Comparison of ENCODE assay signal across 1 cellular context in the genomic region with DNA sequence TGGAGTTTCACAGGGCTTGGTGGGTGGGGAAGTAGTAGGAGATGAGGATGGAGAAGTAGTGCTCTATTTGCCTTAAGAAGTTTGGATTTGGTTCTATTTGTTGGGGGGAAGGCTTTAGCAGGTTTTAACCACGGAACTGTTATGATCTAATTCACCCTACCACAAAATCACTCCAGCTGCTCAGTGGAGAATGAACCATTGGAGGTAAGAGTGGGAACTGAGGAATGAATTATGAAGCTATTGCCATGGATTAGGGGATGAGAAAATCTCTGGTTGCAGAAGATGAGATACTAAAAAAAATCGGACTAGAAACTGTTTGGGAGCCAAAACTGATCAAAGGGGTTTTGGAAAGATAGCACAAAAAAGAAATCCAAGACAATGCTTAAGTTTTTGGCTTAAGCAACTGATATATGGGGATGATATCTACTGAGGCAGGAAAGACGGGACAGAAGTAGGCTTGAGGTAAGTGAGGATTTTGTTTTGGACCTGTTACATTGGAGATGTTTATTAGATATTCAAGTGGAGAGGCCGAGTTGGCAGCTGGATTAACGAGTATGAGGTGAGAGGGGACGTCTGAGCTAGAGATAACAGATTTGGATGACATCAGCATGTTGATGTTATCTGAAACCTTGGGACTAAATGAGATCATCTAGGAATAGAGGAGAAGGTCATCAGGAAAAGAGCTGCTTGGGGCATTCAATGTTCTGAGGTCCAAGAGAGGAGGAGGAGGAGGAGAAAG.
TF ChIP-seq lines count a peak whose summit lies in the region.

No MANE protein-coding gene starts in this region.

TF ChIP-seq in HEK293, 187 proteins besides CTCF, POLR2A, EP300 and RAD21 (continued from another document and continues in another):
- TF ChIP-seq ZNF266 (tag by site-specific recombination; IDR thresholded peaks at IDR 0.05; ENCODE audit: low read depth), result no peak
- peak; percentile 74 for TF ChIP-seq ZBTB17 (tag by site-specific recombination; IDR thresholded peaks at IDR 0.05)
- TF ChIP-seq ZNF211 (tag by site-specific recombination; IDR thresholded peaks at IDR 0.05; ENCODE audit: low read depth), result no peak
- TF ChIP-seq OVOL3 (tag by site-specific recombination; IDR thresholded peaks at IDR 0.05), result peak; percentile 84; the same call in 1 of the 2 replicates
- TF ChIP-seq, protein P1, sequence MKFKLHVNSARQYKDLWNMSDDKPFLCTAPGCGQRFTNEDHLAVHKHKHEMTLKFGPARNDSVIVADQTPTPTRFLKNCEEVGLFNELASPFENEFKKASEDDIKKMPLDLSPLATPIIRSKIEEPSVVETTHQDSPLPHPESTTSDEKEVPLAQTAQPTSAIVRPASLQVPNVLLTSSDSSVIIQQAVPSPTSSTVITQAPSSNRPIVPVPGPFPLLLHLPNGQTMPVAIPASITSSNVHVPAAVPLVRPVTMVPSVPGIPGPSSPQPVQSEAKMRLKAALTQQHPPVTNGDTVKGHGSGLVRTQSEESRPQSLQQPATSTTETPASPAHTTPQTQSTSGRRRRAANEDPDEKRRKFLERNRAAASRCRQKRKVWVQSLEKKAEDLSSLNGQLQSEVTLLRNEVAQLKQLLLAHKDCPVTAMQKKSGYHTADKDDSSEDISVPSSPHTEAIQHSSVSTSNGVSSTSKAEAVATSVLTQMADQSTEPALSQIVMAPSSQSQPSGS (tag by site-specific recombination; IDR thresholded peaks at IDR 0.05; ENCODE audit: low read depth), result peak; percentile 94
- TF ChIP-seq ZNF660 (tag by site-specific recombination; IDR thresholded peaks at IDR 0.05), result peak; percentile 81
- TF ChIP-seq ZFP69B (tag by site-specific recombination; IDR thresholded peaks at IDR 0.05), result peak; percentile 63; the same call in 1 of the 2 replicates
- TF ChIP-seq, protein P2, sequence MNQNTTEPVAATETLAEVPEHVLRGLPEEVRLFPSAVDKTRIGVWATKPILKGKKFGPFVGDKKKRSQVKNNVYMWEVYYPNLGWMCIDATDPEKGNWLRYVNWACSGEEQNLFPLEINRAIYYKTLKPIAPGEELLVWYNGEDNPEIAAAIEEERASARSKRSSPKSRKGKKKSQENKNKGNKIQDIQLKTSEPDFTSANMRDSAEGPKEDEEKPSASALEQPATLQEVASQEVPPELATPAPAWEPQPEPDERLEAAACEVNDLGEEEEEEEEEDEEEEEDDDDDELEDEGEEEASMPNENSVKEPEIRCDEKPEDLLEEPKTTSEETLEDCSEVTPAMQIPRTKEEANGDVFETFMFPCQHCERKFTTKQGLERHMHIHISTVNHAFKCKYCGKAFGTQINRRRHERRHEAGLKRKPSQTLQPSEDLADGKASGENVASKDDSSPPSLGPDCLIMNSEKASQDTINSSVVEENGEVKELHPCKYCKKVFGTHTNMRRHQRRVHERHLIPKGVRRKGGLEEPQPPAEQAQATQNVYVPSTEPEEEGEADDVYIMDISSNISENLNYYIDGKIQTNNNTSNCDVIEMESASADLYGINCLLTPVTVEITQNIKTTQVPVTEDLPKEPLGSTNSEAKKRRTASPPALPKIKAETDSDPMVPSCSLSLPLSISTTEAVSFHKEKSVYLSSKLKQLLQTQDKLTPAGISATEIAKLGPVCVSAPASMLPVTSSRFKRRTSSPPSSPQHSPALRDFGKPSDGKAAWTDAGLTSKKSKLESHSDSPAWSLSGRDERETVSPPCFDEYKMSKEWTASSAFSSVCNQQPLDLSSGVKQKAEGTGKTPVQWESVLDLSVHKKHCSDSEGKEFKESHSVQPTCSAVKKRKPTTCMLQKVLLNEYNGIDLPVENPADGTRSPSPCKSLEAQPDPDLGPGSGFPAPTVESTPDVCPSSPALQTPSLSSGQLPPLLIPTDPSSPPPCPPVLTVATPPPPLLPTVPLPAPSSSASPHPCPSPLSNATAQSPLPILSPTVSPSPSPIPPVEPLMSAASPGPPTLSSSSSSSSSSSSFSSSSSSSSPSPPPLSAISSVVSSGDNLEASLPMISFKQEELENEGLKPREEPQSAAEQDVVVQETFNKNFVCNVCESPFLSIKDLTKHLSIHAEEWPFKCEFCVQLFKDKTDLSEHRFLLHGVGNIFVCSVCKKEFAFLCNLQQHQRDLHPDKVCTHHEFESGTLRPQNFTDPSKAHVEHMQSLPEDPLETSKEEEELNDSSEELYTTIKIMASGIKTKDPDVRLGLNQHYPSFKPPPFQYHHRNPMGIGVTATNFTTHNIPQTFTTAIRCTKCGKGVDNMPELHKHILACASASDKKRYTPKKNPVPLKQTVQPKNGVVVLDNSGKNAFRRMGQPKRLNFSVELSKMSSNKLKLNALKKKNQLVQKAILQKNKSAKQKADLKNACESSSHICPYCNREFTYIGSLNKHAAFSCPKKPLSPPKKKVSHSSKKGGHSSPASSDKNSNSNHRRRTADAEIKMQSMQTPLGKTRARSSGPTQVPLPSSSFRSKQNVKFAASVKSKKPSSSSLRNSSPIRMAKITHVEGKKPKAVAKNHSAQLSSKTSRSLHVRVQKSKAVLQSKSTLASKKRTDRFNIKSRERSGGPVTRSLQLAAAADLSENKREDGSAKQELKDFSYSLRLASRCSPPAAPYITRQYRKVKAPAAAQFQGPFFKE (tag by site-specific recombination; IDR thresholded peaks at IDR 0.05; ENCODE audit: borderline replicate concordance), result no peak
- TF ChIP-seq ZNF302 (tag by site-specific recombination; IDR thresholded peaks at IDR 0.05; ENCODE audit: low read depth), result no peak
- TF ChIP-seq GLIS1 (tag by site-specific recombination; IDR thresholded peaks at IDR 0.05), result peak; percentile 66
- TF ChIP-seq ZNF670 (tag by site-specific recombination; IDR thresholded peaks at IDR 0.05; ENCODE audit: low read depth), result no peak
- peak; percentile 70 for TF ChIP-seq ZNF394 (tag by site-specific recombination; IDR thresholded peaks at IDR 0.05; ENCODE audit: borderline replicate concordance)
- no peak for TF ChIP-seq ZNF549 (tag by site-specific recombination; IDR thresholded peaks at IDR 0.05)
- TF ChIP-seq ZNF624 (tag by site-specific recombination; IDR thresholded peaks at IDR 0.05), result no peak
- TF ChIP-seq, protein P3, sequence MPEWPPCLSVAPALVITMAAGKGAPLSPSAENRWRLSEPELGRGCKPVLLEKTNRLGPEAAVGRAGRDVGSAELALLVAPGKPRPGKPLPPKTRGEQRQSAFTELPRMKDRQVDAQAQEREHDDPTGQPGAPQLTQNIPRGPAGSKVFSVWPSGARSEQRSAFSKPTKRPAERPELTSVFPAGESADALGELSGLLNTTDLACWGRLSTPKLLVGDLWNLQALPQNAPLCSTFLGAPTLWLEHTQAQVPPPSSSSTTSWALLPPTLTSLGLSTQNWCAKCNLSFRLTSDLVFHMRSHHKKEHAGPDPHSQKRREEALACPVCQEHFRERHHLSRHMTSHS (tag by site-specific recombination; IDR thresholded peaks at IDR 0.05), result no peak
- no peak for TF ChIP-seq YY2 (tag by site-specific recombination; IDR thresholded peaks at IDR 0.05)
- no peak for TF ChIP-seq ZNF626 (tag by site-specific recombination; IDR thresholded peaks at IDR 0.05)
- no peak for TF ChIP-seq YY1 (tag by site-specific recombination; IDR thresholded peaks at IDR 0.05)
- peak; percentile 57; the same call in 1 of the 2 replicates for TF ChIP-seq ZNF558 (tag by site-specific recombination; IDR thresholded peaks at IDR 0.05)
- TF ChIP-seq ZNF335 (tag by site-specific recombination; conservative IDR thresholded peaks at IDR 0.05), result no peak
- no peak for TF ChIP-seq ZFP41 (tag by site-specific recombination; IDR thresholded peaks at IDR 0.05; ENCODE audit: borderline replicate concordance)
- TF ChIP-seq ZNF19 (tag by site-specific recombination; IDR thresholded peaks at IDR 0.05; ENCODE audit: low read depth), result 0 out of 2 replicates have a peak, but pooled peaks have one; percentile 28
- TF ChIP-seq ZNF133 (tag by site-specific recombination; IDR thresholded peaks at IDR 0.05), result no peak
- no peak for TF ChIP-seq HOXC10 (CRISPR knock-in tag; IDR thresholded peaks at IDR 0.05)
- no peak for TF ChIP-seq ZNF792 (tag by site-specific recombination; IDR thresholded peaks at IDR 0.05)
- TF ChIP-seq ZNF16 (tag by site-specific recombination; IDR thresholded peaks at IDR 0.05; ENCODE audit: low read depth), result no peak
- no peak for TF ChIP-seq ZNF404 (tag by site-specific recombination; IDR thresholded peaks at IDR 0.05)
- no peak for TF ChIP-seq MYNN (tag by site-specific recombination; IDR thresholded peaks at IDR 0.05; ENCODE audit: borderline replicate concordance)
- no peak for TF ChIP-seq ZNF521 (tag by site-specific recombination; IDR thresholded peaks at IDR 0.05)
- peak; percentile 60; the same call in 1 of the 2 replicates for TF ChIP-seq IKZF3 (tag by site-specific recombination; IDR thresholded peaks at IDR 0.05)
- TF ChIP-seq ZBTB7A (tag by site-specific recombination; IDR thresholded peaks at IDR 0.05; ENCODE audit: low read depth), result no peak
- TF ChIP-seq KLF9 (tag by site-specific recombination; IDR thresholded peaks at IDR 0.05; ENCODE audit: low read depth), result peak; percentile 24; the same call in 1 of the 2 replicates
- peak; percentile 81 for TF ChIP-seq ZNF501 (tag by site-specific recombination; IDR thresholded peaks at IDR 0.05)
- TF ChIP-seq TCF7L2 (IDR thresholded peaks at IDR 0.05; ENCODE audit: borderline replicate concordance, low read depth, low read length), result no peak
- no peak for TF ChIP-seq ZBTB8A (tag by site-specific recombination; IDR thresholded peaks at IDR 0.05)
- TF ChIP-seq ZNF121 (tag by site-specific recombination; IDR thresholded peaks at IDR 0.05), result no peak
- TF ChIP-seq, protein P4, sequence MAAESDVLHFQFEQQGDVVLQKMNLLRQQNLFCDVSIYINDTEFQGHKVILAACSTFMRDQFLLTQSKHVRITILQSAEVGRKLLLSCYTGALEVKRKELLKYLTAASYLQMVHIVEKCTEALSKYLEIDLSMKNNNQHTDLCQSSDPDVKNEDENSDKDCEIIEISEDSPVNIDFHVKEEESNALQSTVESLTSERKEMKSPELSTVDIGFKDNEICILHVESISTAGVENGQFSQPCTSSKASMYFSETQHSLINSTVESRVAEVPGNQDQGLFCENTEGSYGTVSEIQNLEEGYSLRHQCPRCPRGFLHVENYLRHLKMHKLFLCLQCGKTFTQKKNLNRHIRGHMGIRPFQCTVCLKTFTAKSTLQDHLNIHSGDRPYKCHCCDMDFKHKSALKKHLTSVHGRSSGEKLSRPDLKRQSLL (tag by site-specific recombination; IDR thresholded peaks at IDR 0.05), result no peak
- no peak for TF ChIP-seq ZNF837 (tag by site-specific recombination; IDR thresholded peaks at IDR 0.05)
- no peak for TF ChIP-seq ZNF292 (tag by site-specific recombination; IDR thresholded peaks at IDR 0.05; ENCODE audit: borderline replicate concordance, low read depth)
- no peak for TF ChIP-seq ZBTB20 (tag by site-specific recombination; IDR thresholded peaks at IDR 0.05)
- TF ChIP-seq, protein P5, sequence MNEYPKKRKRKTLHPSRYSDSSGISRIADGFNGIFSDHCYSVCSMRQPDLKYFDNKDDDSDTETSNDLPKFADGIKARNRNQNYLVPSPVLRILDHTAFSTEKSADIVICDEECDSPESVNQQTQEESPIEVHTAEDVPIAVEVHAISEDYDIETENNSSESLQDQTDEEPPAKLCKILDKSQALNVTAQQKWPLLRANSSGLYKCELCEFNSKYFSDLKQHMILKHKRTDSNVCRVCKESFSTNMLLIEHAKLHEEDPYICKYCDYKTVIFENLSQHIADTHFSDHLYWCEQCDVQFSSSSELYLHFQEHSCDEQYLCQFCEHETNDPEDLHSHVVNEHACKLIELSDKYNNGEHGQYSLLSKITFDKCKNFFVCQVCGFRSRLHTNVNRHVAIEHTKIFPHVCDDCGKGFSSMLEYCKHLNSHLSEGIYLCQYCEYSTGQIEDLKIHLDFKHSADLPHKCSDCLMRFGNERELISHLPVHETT (tag by site-specific recombination; IDR thresholded peaks at IDR 0.05), result peak; percentile 96
- no peak for TF ChIP-seq ZNF274 (IDR thresholded peaks at IDR 0.05; ENCODE audit: low read length)
- no peak for TF ChIP-seq ZNF274 (tag by site-specific recombination; IDR thresholded peaks at IDR 0.05; ENCODE audit: borderline replicate concordance)
- no peak for TF ChIP-seq ZNF529 (tag by site-specific recombination; IDR thresholded peaks at IDR 0.05; ENCODE audit: insufficient replicate concordance)
- TF ChIP-seq, protein P6, sequence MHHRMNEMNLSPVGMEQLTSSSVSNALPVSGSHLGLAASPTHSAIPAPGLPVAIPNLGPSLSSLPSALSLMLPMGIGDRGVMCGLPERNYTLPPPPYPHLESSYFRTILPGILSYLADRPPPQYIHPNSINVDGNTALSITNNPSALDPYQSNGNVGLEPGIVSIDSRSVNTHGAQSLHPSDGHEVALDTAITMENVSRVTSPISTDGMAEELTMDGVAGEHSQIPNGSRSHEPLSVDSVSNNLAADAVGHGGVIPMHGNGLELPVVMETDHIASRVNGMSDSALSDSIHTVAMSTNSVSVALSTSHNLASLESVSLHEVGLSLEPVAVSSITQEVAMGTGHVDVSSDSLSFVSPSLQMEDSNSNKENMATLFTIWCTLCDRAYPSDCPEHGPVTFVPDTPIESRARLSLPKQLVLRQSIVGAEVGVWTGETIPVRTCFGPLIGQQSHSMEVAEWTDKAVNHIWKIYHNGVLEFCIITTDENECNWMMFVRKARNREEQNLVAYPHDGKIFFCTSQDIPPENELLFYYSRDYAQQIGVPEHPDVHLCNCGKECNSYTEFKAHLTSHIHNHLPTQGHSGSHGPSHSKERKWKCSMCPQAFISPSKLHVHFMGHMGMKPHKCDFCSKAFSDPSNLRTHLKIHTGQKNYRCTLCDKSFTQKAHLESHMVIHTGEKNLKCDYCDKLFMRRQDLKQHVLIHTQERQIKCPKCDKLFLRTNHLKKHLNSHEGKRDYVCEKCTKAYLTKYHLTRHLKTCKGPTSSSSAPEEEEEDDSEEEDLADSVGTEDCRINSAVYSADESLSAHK (tag by site-specific recombination; IDR thresholded peaks at IDR 0.05), result peak; percentile 82
- peak; percentile 92 for TF ChIP-seq SCRT2 (tag by site-specific recombination; IDR thresholded peaks at IDR 0.05)
- TF ChIP-seq SALL2 (tag by site-specific recombination; IDR thresholded peaks at IDR 0.05; ENCODE audit: borderline replicate concordance), result no peak
- no peak for TF ChIP-seq ZIC2 (tag by site-specific recombination; IDR thresholded peaks at IDR 0.05)
- TF ChIP-seq ZNF24 (tag by site-specific recombination; IDR thresholded peaks at IDR 0.05), result no peak
- no peak; the same call in 1 of the 2 replicates for TF ChIP-seq ZNF2 (tag by site-specific recombination; IDR thresholded peaks at IDR 0.05)
